Comparison of ENCODE assay signal across 10 cellular contexts in the genomic region with DNA sequence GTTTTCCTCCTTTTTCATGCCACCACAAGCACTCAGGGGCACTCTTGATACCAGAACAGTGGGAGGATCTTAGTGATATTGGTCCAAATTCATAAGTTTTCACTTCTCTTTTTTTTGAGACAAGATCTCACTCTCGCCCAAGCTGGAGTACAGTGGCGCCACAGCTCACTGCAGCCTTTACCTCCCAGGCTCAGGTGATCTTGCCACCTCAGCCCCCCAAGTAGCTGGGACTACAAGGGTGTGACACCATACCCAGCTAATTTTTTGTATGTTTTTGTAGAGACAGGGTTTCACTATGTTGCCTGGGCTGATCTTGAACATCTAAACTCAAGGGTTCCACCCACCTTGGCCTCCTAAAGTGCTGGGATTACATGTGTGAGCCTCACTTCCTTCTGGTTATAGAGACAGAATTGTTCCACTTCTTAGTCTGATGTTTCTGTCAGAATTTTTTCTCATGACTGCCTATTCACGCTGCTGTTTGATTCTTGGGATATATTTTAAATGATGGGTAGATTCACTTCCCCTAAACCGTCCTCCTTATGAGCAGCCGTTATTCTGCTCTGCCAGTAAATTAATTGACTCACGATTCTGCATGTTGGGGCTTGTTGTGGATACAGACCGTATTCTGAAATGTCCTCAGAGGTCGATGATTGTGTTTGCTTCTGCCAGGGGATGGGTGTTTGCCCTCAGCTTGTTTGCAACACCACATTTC. TPM values are rescaled to one million over a fixed set of nuclear protein-coding genes. Genes with fewer than 3 reads are reported as not detected.
DNase-seq lines count a peak whose midpoint lies in the region; ATAC-seq and TF ChIP-seq lines count a peak whose summit lies in the region.
"Had no signal": no experiment of that assay in that cellular context is flagged by ENCODE, and none has a peak within 500 bp of the region (broad histone marks: within the 10 kb centered on the region; RNA-seq: fewer than 3 reads in every experiment).

No MANE protein-coding gene starts in this region.

- DNase-seq in WTC11 (ENCODE audit: low spot score), result no peak
- DNase-seq in NCI-H2029 treated with DMSO at 0.1 percent for 48 hours (lab: John Stamatoyannopoulos, UW), result no peak
- no peak for DNase-seq in stimulated activated CD4-positive, alpha-beta T cell treated with anti-CD3 and anti-CD28 coated beads, Interleukin-12 subunit alpha, Interleukin-12 subunit beta, amount 100 ng/mL, for 4 hours
- DNase-seq in AG20443 (ENCODE audit: low spot score), result no peak
- no peak for DNase-seq in globus pallidus (ENCODE audit: low spot score)
- DNase-seq: activated gamma-delta T cell, NCI-H2029 had no signal

- POLR2A ChIA-PET in WTC11 (lab: Charles Lee), result no interaction called here

- peak overlapping the region; percentile 31; the same call in 1 of the 2 replicates for H3K4me3 ChIP-seq in GM08714 (ENCODE audit: low read length)

- peak; percentile 73 for ATAC-seq in GM21381 (IDR thresholded peaks at IDR 0.05; ENCODE audit: unreplicated experiment)
- ATAC-seq in HG03342 (IDR thresholded peaks at IDR 0.05; ENCODE audit: unreplicated experiment), result peak; percentile 70
- no peak for ATAC-seq in WTC11

- CTCF ChIA-PET in WTC11 (lab: Charles Lee), result no interaction called here

- peak overlapping the region; percentile 22 for H3K27ac Mint-ChIP-seq in WTC11

- H3K9me3 Mint-ChIP-seq in WTC11, result no peaks in the 10 kb centered on the region

- H3K36me3 Mint-ChIP-seq in WTC11, result peaks cover 88% of the 10 kb centered on the region

- no peak overlapping the region for H3K4me3 Mint-ChIP-seq in WTC11

- H3K27me3 Mint-ChIP-seq in WTC11 (ENCODE audit: low read depth), result no peaks in the 10 kb centered on the region

- no peak for TF ChIP-seq CTCF in WTC11 (IDR thresholded peaks at IDR 0.05)

- no peaks in the 10 kb centered on the region for H3K4me1 Mint-ChIP-seq in WTC11

TF ChIP-seq in WTC11, 78 proteins besides CTCF, POLR2A, EP300 and RAD21:
- no peak for TF ChIP-seq FOXP1 (CRISPR knock-in tag; IDR thresholded peaks at IDR 0.05; ENCODE audit: borderline replicate concordance)
- TF ChIP-seq, protein P1, sequence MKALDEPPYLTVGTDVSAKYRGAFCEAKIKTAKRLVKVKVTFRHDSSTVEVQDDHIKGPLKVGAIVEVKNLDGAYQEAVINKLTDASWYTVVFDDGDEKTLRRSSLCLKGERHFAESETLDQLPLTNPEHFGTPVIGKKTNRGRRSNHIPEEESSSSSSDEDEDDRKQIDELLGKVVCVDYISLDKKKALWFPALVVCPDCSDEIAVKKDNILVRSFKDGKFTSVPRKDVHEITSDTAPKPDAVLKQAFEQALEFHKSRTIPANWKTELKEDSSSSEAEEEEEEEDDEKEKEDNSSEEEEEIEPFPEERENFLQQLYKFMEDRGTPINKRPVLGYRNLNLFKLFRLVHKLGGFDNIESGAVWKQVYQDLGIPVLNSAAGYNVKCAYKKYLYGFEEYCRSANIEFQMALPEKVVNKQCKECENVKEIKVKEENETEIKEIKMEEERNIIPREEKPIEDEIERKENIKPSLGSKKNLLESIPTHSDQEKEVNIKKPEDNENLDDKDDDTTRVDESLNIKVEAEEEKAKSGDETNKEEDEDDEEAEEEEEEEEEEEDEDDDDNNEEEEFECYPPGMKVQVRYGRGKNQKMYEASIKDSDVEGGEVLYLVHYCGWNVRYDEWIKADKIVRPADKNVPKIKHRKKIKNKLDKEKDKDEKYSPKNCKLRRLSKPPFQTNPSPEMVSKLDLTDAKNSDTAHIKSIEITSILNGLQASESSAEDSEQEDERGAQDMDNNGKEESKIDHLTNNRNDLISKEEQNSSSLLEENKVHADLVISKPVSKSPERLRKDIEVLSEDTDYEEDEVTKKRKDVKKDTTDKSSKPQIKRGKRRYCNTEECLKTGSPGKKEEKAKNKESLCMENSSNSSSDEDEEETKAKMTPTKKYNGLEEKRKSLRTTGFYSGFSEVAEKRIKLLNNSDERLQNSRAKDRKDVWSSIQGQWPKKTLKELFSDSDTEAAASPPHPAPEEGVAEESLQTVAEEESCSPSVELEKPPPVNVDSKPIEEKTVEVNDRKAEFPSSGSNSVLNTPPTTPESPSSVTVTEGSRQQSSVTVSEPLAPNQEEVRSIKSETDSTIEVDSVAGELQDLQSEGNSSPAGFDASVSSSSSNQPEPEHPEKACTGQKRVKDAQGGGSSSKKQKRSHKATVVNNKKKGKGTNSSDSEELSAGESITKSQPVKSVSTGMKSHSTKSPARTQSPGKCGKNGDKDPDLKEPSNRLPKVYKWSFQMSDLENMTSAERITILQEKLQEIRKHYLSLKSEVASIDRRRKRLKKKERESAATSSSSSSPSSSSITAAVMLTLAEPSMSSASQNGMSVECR (CRISPR knock-in tag; IDR thresholded peaks at IDR 0.05; ENCODE audit: borderline replicate concordance), result no peak
- no peak for TF ChIP-seq SP1 (CRISPR knock-in tag; conservative IDR thresholded peaks at IDR 0.05)
- no peak for TF ChIP-seq CREM (CRISPR knock-in tag; IDR thresholded peaks at IDR 0.05)
- TF ChIP-seq ZNF671 (CRISPR knock-in tag; IDR thresholded peaks at IDR 0.05), result no peak
- TF ChIP-seq ZNF138 (CRISPR knock-in tag; conservative IDR thresholded peaks at IDR 0.05), result no peak
- no peak for TF ChIP-seq SMAD4 (CRISPR knock-in tag; IDR thresholded peaks at IDR 0.05)
- TF ChIP-seq ESRRA (CRISPR knock-in tag; IDR thresholded peaks at IDR 0.05; ENCODE audit: borderline replicate concordance), result no peak
- TF ChIP-seq TP53 (CRISPR knock-in tag; IDR thresholded peaks at IDR 0.05), result no peak
- no peak for TF ChIP-seq CREB1 (CRISPR knock-in tag; IDR thresholded peaks at IDR 0.05)
- TF ChIP-seq, protein P2, sequence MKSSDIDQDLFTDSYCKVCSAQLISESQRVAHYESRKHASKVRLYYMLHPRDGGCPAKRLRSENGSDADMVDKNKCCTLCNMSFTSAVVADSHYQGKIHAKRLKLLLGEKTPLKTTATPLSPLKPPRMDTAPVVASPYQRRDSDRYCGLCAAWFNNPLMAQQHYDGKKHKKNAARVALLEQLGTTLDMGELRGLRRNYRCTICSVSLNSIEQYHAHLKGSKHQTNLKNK (CRISPR knock-in tag; IDR thresholded peaks at IDR 0.05), result no peak
- TF ChIP-seq, protein P3, sequence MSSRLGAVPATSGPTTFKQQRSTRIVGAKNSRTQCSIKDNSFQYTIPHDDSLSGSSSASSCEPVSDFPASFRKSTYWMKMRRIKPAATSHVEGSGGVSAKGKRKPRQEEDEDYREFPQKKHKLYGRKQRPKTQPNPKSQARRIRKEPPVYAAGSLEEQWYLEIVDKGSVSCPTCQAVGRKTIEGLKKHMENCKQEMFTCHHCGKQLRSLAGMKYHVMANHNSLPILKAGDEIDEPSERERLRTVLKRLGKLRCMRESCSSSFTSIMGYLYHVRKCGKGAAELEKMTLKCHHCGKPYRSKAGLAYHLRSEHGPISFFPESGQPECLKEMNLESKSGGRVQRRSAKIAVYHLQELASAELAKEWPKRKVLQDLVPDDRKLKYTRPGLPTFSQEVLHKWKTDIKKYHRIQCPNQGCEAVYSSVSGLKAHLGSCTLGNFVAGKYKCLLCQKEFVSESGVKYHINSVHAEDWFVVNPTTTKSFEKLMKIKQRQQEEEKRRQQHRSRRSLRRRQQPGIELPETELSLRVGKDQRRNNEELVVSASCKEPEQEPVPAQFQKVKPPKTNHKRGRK (CRISPR knock-in tag; IDR thresholded peaks at IDR 0.05; ENCODE audit: borderline replicate concordance), result no peak
- no peak for TF ChIP-seq NR2C2 (CRISPR knock-in tag; IDR thresholded peaks at IDR 0.05)
- TF ChIP-seq, protein P4, sequence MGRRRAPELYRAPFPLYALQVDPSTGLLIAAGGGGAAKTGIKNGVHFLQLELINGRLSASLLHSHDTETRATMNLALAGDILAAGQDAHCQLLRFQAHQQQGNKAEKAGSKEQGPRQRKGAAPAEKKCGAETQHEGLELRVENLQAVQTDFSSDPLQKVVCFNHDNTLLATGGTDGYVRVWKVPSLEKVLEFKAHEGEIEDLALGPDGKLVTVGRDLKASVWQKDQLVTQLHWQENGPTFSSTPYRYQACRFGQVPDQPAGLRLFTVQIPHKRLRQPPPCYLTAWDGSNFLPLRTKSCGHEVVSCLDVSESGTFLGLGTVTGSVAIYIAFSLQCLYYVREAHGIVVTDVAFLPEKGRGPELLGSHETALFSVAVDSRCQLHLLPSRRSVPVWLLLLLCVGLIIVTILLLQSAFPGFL (CRISPR knock-in tag; IDR thresholded peaks at IDR 0.05; ENCODE audit: borderline replicate concordance), result no peak
- TF ChIP-seq RORB (CRISPR knock-in tag; IDR thresholded peaks at IDR 0.05), result no peak

RNA-seq across cellular contexts. Expression of a gene that starts 30.8 kb away (rescaled TPM):
- 71.8 to 84.3 TPM (median 73.9 TPM) in 3 replicates for total RNA-seq in WTC11 (2021)
